8 cellular contexts compared by ENCODE assay signal in genomic region chr1:222454782-222455181, GRCh38.
DNase-seq lines count a peak whose midpoint lies in the region; ATAC-seq and TF ChIP-seq lines count a peak whose summit lies in the region.

No MANE protein-coding gene starts in this region.

- H3K4me3 Mint-ChIP-seq in MCF 10A (ENCODE audit: unreplicated experiment), result peak overlapping the region; percentile 37

- peaks cover 13% of the 10 kb centered on the region for H3K9me3 Mint-ChIP-seq in MCF 10A (ENCODE audit: unreplicated experiment)

- H3K27me3 Mint-ChIP-seq in MCF 10A (ENCODE audit: insufficient read depth, unreplicated experiment), result no peaks in the 10 kb centered on the region

- no peak overlapping the region for H3K9ac ChIP-seq in parathyroid adenoma

- H3K36me3 ChIP-seq in parathyroid adenoma (ENCODE audit: control insufficient read depth, insufficient read depth, low read length), result no peaks in the 10 kb centered on the region

- TSS peak; percentile 58 for BruUV-seq in MCF 10A (replicated peaks; lab: Mats Ljungman, UMichigan)

- CTCF ChIA-PET in MCF 10A (lab: Yijun Ruan, JAX), result interaction anchor here (0.6 to 4.8 kb wide), 160 partner anchors 9 to 1643 kb away, joined by 3 to 163 read pairs (median 6); partner anchors contain the start of gene DUSP10

- H3K27ac Mint-ChIP-seq in MCF 10A (ENCODE audit: low read depth, unreplicated experiment), result peak overlapping the region; percentile 54

- TF ChIP-seq CTCF in MCF 10A (IDR thresholded peaks at IDR 0.05; ENCODE audit: unreplicated experiment), result no peak
- TF ChIP-seq CTCF in parathyroid adenoma (IDR thresholded peaks at IDR 0.05), result no peak

- ATAC-seq in HG02885 (IDR thresholded peaks at IDR 0.05; ENCODE audit: poor library complexity, unreplicated experiment) (peak; percentile 24), HG03565 (IDR thresholded peaks at IDR 0.05; ENCODE audit: unreplicated experiment) (no peak)

- H3K79me2 ChIP-seq in parathyroid adenoma, result no peaks in the 10 kb centered on the region

- DNase-seq in ELR (ENCODE audit: low read depth), result peak; percentile 65
- no peak for DNase-seq in MCF 10A (ENCODE audit: unreplicated experiment)
- no peak for DNase-seq in NCI-H774 (lab: John Stamatoyannopoulos, UW)
- no peak for DNase-seq in Kasumi-1 (lab: John Stamatoyannopoulos, UW)
- no peak for DNase-seq in T1000 (lab: John Stamatoyannopoulos, UW)

- POLR2A ChIA-PET in MCF 10A (lab: Yijun Ruan, JAX), result interaction anchor here (0.6 to 3.1 kb wide), 22 partner anchors 12 to 1014 kb away, joined by 3 to 28 read pairs (median 4); partner anchors contain the start of gene DUSP10

- intact Hi-C loops in MCF 10A (cut with micrococcal nuclease), result loop anchor here (1.0 to 10.0 kb wide), 16 partner anchors 84 to 1644 kb away; partner anchors contain the start of gene DUSP10

- H3K27ac ChIP-seq in parathyroid adenoma, result no peak overlapping the region

- peak overlapping the region; percentile 56 for H2AFZ ChIP-seq in parathyroid adenoma

- peaks cover 16% of the 10 kb centered on the region for H3K4me1 Mint-ChIP-seq in MCF 10A (ENCODE audit: insufficient read depth, unreplicated experiment)

- H3K4me3 ChIP-seq in parathyroid adenoma (ENCODE audit: low read depth, low read length), result no peak overlapping the region

- no peaks in the 10 kb centered on the region for H3K4me1 ChIP-seq in parathyroid adenoma

- H3K4me2 ChIP-seq in parathyroid adenoma (ENCODE audit: low read length), result peak overlapping the region; percentile 49

- H3K36me3 Mint-ChIP-seq in MCF 10A (ENCODE audit: insufficient read depth, unreplicated experiment), result no peaks in the 10 kb centered on the region

- H3K27me3 ChIP-seq in parathyroid adenoma (ENCODE audit: control insufficient read depth, insufficient read depth, low read length), result no peaks in the 10 kb centered on the region

- H3K9me3 ChIP-seq in parathyroid adenoma (ENCODE audit: control insufficient read depth, low read length), result no peaks in the 10 kb centered on the region
